ENCODE assay signal across 8 cellular contexts in the genomic region with DNA sequence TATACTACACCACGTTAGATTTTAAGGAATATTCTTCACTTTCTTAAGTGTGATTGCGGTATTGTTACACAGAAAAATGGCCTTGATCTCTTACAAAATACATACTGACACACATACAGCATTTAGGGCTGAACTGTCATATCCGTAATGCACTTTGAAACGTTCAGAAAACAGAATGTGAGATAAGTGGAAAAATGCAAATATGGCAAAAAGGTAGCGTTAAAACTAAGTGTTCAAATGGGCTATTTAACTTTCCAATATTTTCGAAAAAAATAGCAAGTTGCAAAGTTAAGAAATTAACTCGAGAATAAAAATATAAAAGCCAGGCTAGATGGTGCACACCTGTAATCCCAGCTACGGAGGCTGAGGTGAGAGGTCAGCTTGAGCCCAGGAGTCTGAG. TPM values are rescaled to one million over a fixed set of nuclear protein-coding genes. Genes with fewer than 3 reads are reported as not detected.
DNase-seq lines count a peak whose midpoint lies in the region; ATAC-seq and TF ChIP-seq lines count a peak whose summit lies in the region.

No MANE protein-coding gene starts in this region.

- CTCF ChIA-PET in activated CD4-positive, alpha-beta T cell treated with anti-CD3 and anti-CD28 coated beads, Interleukin-2, amount 10 ng/mL, durations not matched to agents 7 days and 5 days (lab: Charles Lee): no interaction called here

- TF ChIP-seq CTCF in right lobe of liver (IDR thresholded peaks at IDR 0.05): no peak
- TF ChIP-seq CTCF in thyroid gland (IDR thresholded peaks at IDR 0.05): no peak

- H3K9me3 Mint-ChIP-seq in activated CD4-positive, alpha-beta T cell treated with anti-CD3 and anti-CD28 coated beads, Interleukin-2, amount 10 ng/mL, durations not matched to agents 7 days and 5 days: peaks cover 6% of the 10 kb centered on the region
- H3K9me3 Mint-ChIP-seq in activated naive CD8-positive, alpha-beta T cell treated with anti-CD3 and anti-CD28 coated beads, Interleukin-2, amount 50 U/mL, for 24 hours: no peaks in the 10 kb centered on the region

- H3K27me3 ChIP-seq in right lobe of liver (no peaks in the 10 kb centered on the region), thyroid gland (no peaks in the 10 kb centered on the region)

- peaks cover 0 to 32% (median 6%) of the 10 kb centered on the region in 4 donors for H3K4me1 ChIP-seq in right lobe of liver
- peaks cover 24 to 28% of the 10 kb centered on the region in 2 donors for H3K4me1 ChIP-seq in thyroid gland

- peaks cover 7% of the 10 kb centered on the region for H3K27me3 Mint-ChIP-seq in activated CD4-positive, alpha-beta T cell treated with anti-CD3 and anti-CD28 coated beads, Interleukin-2, amount 10 ng/mL, durations not matched to agents 7 days and 5 days
- no peaks in the 10 kb centered on the region for H3K27me3 Mint-ChIP-seq in activated naive CD8-positive, alpha-beta T cell treated with anti-CD3 and anti-CD28 coated beads, Interleukin-2, amount 50 U/mL, for 24 hours

- DNase-seq in activated CD4-positive, alpha-beta T cell treated with anti-CD3 and anti-CD28 coated beads, Interleukin-2, amount 10 ng/mL, durations not matched to agents 7 days and 5 days: no peak
- no peak for DNase-seq in activated CD4-positive, alpha-beta T cell treated with anti-CD3 and anti-CD28 coated beads for 4 hours
- no peak for DNase-seq in activated naive CD8-positive, alpha-beta T cell treated with anti-CD3 and anti-CD28 coated beads, Interleukin-2, amount 50 U/mL, for 24 hours
- no peak for DNase-seq in right lobe of liver
- no peak for DNase-seq in thyroid gland
- no peak for DNase-seq in NCI-H187 (lab: John Stamatoyannopoulos, UW)
- no peak for DNase-seq in activated CD4-positive, alpha-beta T cell treated with anti-CD3 and anti-CD28 coated beads, Interleukin-2, amount 50 U/mL, for 48 hours

- peak overlapping the region; percentile 93 for H3K4me3 Mint-ChIP-seq in activated CD4-positive, alpha-beta T cell treated with anti-CD3 and anti-CD28 coated beads, Interleukin-2, amount 10 ng/mL, durations not matched to agents 7 days and 5 days
- H3K4me3 Mint-ChIP-seq in activated naive CD8-positive, alpha-beta T cell treated with anti-CD3 and anti-CD28 coated beads, Interleukin-2, amount 50 U/mL, for 24 hours: peak overlapping the region; percentile 89

- ATAC-seq in activated naive CD8-positive, alpha-beta T cell treated with anti-CD3 and anti-CD28 coated beads, Interleukin-2, amount 50 U/mL, for 24 hours: no peak
- ATAC-seq in right lobe of liver (no peak), GM19455 (IDR thresholded peaks at IDR 0.05; ENCODE audit: unreplicated experiment) (no peak)

- H3K4me1 Mint-ChIP-seq in activated CD4-positive, alpha-beta T cell treated with anti-CD3 and anti-CD28 coated beads, Interleukin-2, amount 10 ng/mL, durations not matched to agents 7 days and 5 days: peaks cover 39% of the 10 kb centered on the region
- H3K4me1 Mint-ChIP-seq in activated naive CD8-positive, alpha-beta T cell treated with anti-CD3 and anti-CD28 coated beads, Interleukin-2, amount 50 U/mL, for 24 hours: peaks cover 42% of the 10 kb centered on the region

- H3K9me3 ChIP-seq in right lobe of liver: no peaks in the 10 kb centered on the region
- no peaks in the 10 kb centered on the region for H3K9me3 ChIP-seq in thyroid gland

- 43% methylated on average over 8 of the region's 8 CpGs for WGBS in right lobe of liver (ENCODE audit: insufficient coverage, low coverage, low lambda C conversion rate, missing lambda C conversion rate)
- WGBS in thyroid gland, 2 donors: 76 to 84% methylated on average over 8 of the region's 8 CpGs

- no peaks in the 10 kb centered on the region for H3K36me3 ChIP-seq in right lobe of liver
- H3K36me3 ChIP-seq in thyroid gland: no peaks in the 10 kb centered on the region

- TF ChIP-seq POLR2A in right lobe of liver (IDR thresholded peaks at IDR 0.05): no peak
- TF ChIP-seq POLR2A in thyroid gland (IDR thresholded peaks at IDR 0.05): no peak

- peaks cover 31% of the 10 kb centered on the region for H3K36me3 Mint-ChIP-seq in activated CD4-positive, alpha-beta T cell treated with anti-CD3 and anti-CD28 coated beads, Interleukin-2, amount 10 ng/mL, durations not matched to agents 7 days and 5 days (ENCODE audit: low read depth)
- H3K36me3 Mint-ChIP-seq in activated naive CD8-positive, alpha-beta T cell treated with anti-CD3 and anti-CD28 coated beads, Interleukin-2, amount 50 U/mL, for 24 hours (ENCODE audit: low read depth): peaks cover 25% of the 10 kb centered on the region

- H3K27ac ChIP-seq in right lobe of liver (peak overlapping the region; percentile 95 to 98 (median 97)), thyroid gland (peak overlapping the region in 2 of 3 donors; percentile 92 to 99)

- peak overlapping the region in 2 of 3 donors; percentile 70 to 78 for H3K4me3 ChIP-seq in right lobe of liver
- H3K4me3 ChIP-seq in thyroid gland (replicated peaks in 1 of 3): no peak overlapping the region

- POLR2A ChIA-PET in activated CD4-positive, alpha-beta T cell treated with anti-CD3 and anti-CD28 coated beads, Interleukin-2, amount 10 ng/mL, durations not matched to agents 7 days and 5 days (lab: Charles Lee): no interaction called here

- intact Hi-C loops in right lobe of liver (cut with DNase I): no loop called here
- intact Hi-C loops in thyroid gland (cut with DNase I): no loop called here

- no peak overlapping the region for H3K27ac Mint-ChIP-seq in activated CD4-positive, alpha-beta T cell treated with anti-CD3 and anti-CD28 coated beads, Interleukin-2, amount 10 ng/mL, durations not matched to agents 7 days and 5 days
- H3K27ac Mint-ChIP-seq in activated naive CD8-positive, alpha-beta T cell treated with anti-CD3 and anti-CD28 coated beads, Interleukin-2, amount 50 U/mL, for 24 hours: no peak overlapping the region

RNA-seq across cellular contexts. Expression of a gene that starts 1.7 kb away (rescaled TPM):
- total RNA-seq in activated CD4-positive, alpha-beta T cell treated with anti-CD3 and anti-CD28 coated beads, Interleukin-2, amount 10 ng/mL, durations not matched to agents 7 days and 5 days: 10 to 100 TPM; 22.9 to 26.9 TPM
- 10 to 100 TPM; 18.2 to 34.0 (median 18.7) TPM for total RNA-seq in right lobe of liver
- total RNA-seq in thyroid gland: 10 to 100 TPM; 55.6 to 81.8 (median 61.4) TPM

Comparison
In these comparisons a context has a peak if more than half of its experiments do, and no peak if none do; other contexts are left out.
1. H3K4me3 ChIP-seq: peak in right lobe of liver (2 of 3); none in thyroid gland (0 of 3).